ENCODE assay signal across 8 cellular contexts in the genomic region with DNA sequence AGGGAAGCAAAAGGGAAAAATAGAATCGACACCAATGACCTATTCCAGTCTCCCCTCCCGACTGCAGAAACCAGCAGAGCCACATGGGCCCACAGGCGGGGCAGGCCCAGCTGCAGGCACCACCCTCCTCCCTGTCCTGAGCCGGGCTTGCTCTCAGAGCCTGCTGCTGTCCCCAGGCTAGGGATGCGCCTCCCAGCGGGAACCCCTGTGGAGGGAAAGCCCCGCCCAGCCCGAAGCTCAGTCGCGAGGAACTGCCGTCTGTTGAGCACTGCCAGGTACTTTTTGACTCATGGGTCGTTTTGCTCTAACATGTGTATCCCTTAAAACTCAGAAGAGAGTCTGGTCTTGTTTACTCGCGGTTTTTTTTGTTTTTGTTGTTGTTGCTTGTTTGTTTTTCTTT.
DNase-seq lines count a peak whose midpoint lies in the region; FAIRE-seq and TF ChIP-seq lines count a peak whose summit lies in the region.

No MANE protein-coding gene starts in this region.

- no peaks in the 10 kb centered on the region for H3K4me1 Mint-ChIP-seq in activated T-helper 2 cell treated with anti-CD3 and anti-CD28 coated beads, Interferon-gamma antibody, Interleukin-2, Interleukin-4, amounts not matched to agents 10 μg/mL and 5 μg/mL and 100 μg/mL, durations not matched to agents 14 hours and 24 hours and 36 hours (ENCODE audit: low read depth)

- H3K27ac Mint-ChIP-seq in activated T-helper 2 cell treated with anti-CD3 and anti-CD28 coated beads, Interferon-gamma antibody, Interleukin-2, Interleukin-4, amounts not matched to agents 10 μg/mL and 5 μg/mL and 100 μg/mL, durations not matched to agents 14 hours and 24 hours and 36 hours = no peak overlapping the region

- H3K4me3 ChIP-seq in tibial artery = no peak overlapping the region

- intact Hi-C loops in activated T-helper 2 cell treated with anti-CD3 and anti-CD28 coated beads, Interferon-gamma antibody, Interleukin-2, Interleukin-4, amounts not matched to agents 10 μg/mL and 5 μg/mL and 100 μg/mL, durations not matched to agents 14 hours and 24 hours and 36 hours (cut with micrococcal nuclease) = no loop called here
- intact Hi-C loops in tibial artery (cut with DNase I; ENCODE audit: low total_unique reads) = no loop called here

- no peak overlapping the region for H3K4me3 Mint-ChIP-seq in activated T-helper 2 cell treated with anti-CD3 and anti-CD28 coated beads, Interferon-gamma antibody, Interleukin-2, Interleukin-4, amounts not matched to agents 10 μg/mL and 5 μg/mL and 100 μg/mL, durations not matched to agents 14 hours and 24 hours and 36 hours (ENCODE audit: low read depth)

- no peaks in the 10 kb centered on the region for H3K36me3 Mint-ChIP-seq in activated T-helper 2 cell treated with anti-CD3 and anti-CD28 coated beads, Interferon-gamma antibody, Interleukin-2, Interleukin-4, amounts not matched to agents 10 μg/mL and 5 μg/mL and 100 μg/mL, durations not matched to agents 14 hours and 24 hours and 36 hours (ENCODE audit: low read depth)

- no peaks in the 10 kb centered on the region for H3K9me3 Mint-ChIP-seq in activated T-helper 2 cell treated with anti-CD3 and anti-CD28 coated beads, Interferon-gamma antibody, Interleukin-2, Interleukin-4, amounts not matched to agents 10 μg/mL and 5 μg/mL and 100 μg/mL, durations not matched to agents 14 hours and 24 hours and 36 hours

- peaks cover 0 to 7% (median 0%) of the 10 kb centered on the region in 4 donors for H3K4me1 ChIP-seq in tibial artery

- no peak overlapping the region for H3K27ac ChIP-seq in tibial artery

- peak; percentile 30 for DNase-seq in NCI-H82 (lab: John Stamatoyannopoulos, UW)
- DNase-seq in NCI-H82 treated with DMSO at 0.1 percent for 48 hours (lab: John Stamatoyannopoulos, UW; ENCODE audit: unreplicated experiment) = no peak
- peak; percentile 5 for DNase-seq in activated T-helper 2 cell treated with anti-CD3 and anti-CD28 coated beads, Interferon-gamma antibody, Interleukin-2, Interleukin-4, amounts not matched to agents 10 μg/mL and 5 μg/mL and 100 μg/mL, durations not matched to agents 14 hours and 24 hours and 36 hours (ENCODE audit: low spot score)
- DNase-seq in islet precursor cell = peak; percentile 92
- DNase-seq in tibial artery = peak; percentile 17 to 40
- DNase-seq in GM19239 (ENCODE audit: insufficient read length, low spot score) = no peak
- DNase-seq in stimulated activated CD4-positive, alpha-beta T cell treated with anti-CD3 and anti-CD28 coated beads, Interleukin-4, amount 100 ng/mL, for 4 hours = no peak
- no peak for DNase-seq in cerebellar nuclear complex (lab: John Stamatoyannopoulos, UW)

- no peak for TF ChIP-seq CTCF in tibial artery (IDR thresholded peaks at IDR 0.05)

- H3K27me3 ChIP-seq in tibial artery = peaks cover 0 to 22% of the 10 kb centered on the region in 2 donors

- FAIRE-seq in GM19239 (lab: Jason Lieb, UNC) = no peak

- no peaks in the 10 kb centered on the region for H3K36me3 ChIP-seq in tibial artery

- peaks cover 7% of the 10 kb centered on the region for H3K27me3 Mint-ChIP-seq in activated T-helper 2 cell treated with anti-CD3 and anti-CD28 coated beads, Interferon-gamma antibody, Interleukin-2, Interleukin-4, amounts not matched to agents 10 μg/mL and 5 μg/mL and 100 μg/mL, durations not matched to agents 14 hours and 24 hours and 36 hours (ENCODE audit: low read depth)

- H3K9me3 ChIP-seq in tibial artery = no peaks in the 10 kb centered on the region

Comparison
In these comparisons a context has a peak if more than half of its experiments do, and no peak if none do; other contexts are left out.
1. DNase-seq: peak in NCI-H82 (single experiment), activated T-helper 2 cell treated with anti-CD3 and anti-CD28 coated beads, Interferon-gamma antibody, Interleukin-2, Interleukin-4, amounts not matched to agents 10 μg/mL and 5 μg/mL and 100 μg/mL, durations not matched to agents 14 hours and 24 hours and 36 hours (single experiment), islet precursor cell (single experiment) and tibial artery (2 of 2); none in NCI-H82 treated with DMSO at 0.1 percent for 48 hours (single experiment), GM19239 (single experiment), stimulated activated CD4-positive, alpha-beta T cell treated with anti-CD3 and anti-CD28 coated beads, Interleukin-4, amount 100 ng/mL, for 4 hours (0 of 2) and cerebellar nuclear complex (0 of 2).